In the genomic region with DNA sequence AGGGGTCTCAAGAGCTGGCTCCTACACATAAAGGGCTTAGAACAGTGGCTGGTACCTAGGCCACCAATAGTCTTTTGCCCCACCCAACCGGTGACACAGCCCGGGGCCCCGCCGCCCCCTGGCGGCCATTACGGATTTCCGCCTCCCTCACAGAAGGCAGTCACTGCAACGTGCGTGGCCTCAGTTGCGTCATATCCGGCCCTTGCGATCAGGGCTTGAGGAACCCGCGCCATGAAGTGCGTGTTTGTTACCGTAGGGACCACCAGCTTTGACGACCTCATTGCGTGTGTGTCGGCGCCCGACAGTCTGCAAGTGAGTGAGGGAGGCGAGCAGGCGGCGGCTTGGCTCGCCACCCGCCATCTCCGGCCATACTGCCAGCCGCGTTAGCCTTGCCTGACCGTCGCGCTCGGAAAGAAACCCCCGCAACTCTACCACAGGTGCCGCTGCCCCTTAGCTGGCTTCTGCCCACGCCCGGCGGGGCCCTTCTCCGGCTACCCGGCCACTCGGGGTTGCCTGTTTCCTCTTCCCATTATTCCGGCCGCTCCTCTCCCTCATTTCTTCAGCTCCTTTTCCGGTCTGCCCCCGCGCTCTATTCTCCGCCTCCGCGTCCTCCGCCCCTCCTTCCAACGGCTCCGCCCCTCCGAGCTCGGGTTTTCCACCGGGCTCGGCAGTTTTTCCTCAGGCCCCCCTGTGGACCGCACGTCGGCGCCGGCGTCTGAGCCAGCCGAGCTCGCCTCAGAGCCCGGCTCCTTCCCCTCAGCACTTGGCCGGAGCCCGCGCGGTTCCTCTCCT, we compare ENCODE assay signal across 8 cellular contexts. TPM values are rescaled to one million over a fixed set of nuclear protein-coding genes. Genes with fewer than 3 reads are reported as not detected.
DNase-seq lines count a peak whose midpoint lies in the region; ATAC-seq and TF ChIP-seq lines count a peak whose summit lies in the region.

Gene ALG13, plus strand, starts transcription at position 183 of the 792 bp plus-strand sequence. Its CDS starts 49 bp downstream, at position 232.

- ATAC-seq in CD4-positive, CD25-positive, alpha-beta regulatory T cell (ENCODE audit: low read depth in 2 of 2): peak; percentile 93 to 95
- peak; percentile 98 for ATAC-seq in GM19395 (IDR thresholded peaks at IDR 0.05; ENCODE audit: unreplicated experiment)
- ATAC-seq in HG03565 (IDR thresholded peaks at IDR 0.05; ENCODE audit: unreplicated experiment): peak; percentile 98
- ATAC-seq in left lung: peak; percentile 99

- peaks cover 22% of the 10 kb centered on the region for H3K36me3 ChIP-seq in CD4-positive, CD25-positive, alpha-beta regulatory T cell (ENCODE audit: control insufficient read depth, insufficient read depth, low read length)
- H3K36me3 ChIP-seq in left lung: peaks cover 0 to 20% of the 10 kb centered on the region in 2 donors

- peak within 1 kb of the TSS; percentile 93 for H3K4me3 ChIP-seq in CD4-positive, CD25-positive, alpha-beta regulatory T cell (ENCODE audit: low read depth, low read length)
- peak within 1 kb of the TSS; percentile 54 to 66 for H3K4me3 ChIP-seq in left lung

- H3K27ac Mint-ChIP-seq in CD4-positive, CD25-positive, alpha-beta regulatory T cell: peak within 1 kb of the TSS; percentile 94 to 99 (median 98)

- intact Hi-C loops in left lung (cut with DNase I): no loop called here

- no peaks in the 10 kb centered on the region for H3K27me3 ChIP-seq in CD4-positive, CD25-positive, alpha-beta regulatory T cell (ENCODE audit: control insufficient read depth, insufficient read depth, low read length)
- H3K27me3 ChIP-seq in left lung: no peaks in the 10 kb centered on the region

- peak; percentile 82 to 94 (median 91) for DNase-seq in CD4-positive, CD25-positive, alpha-beta regulatory T cell
- peak; percentile 80 for DNase-seq in NCI-H748 treated with DMSO at 0.1 percent for 48 hours (lab: John Stamatoyannopoulos, UW)
- DNase-seq in activated CD4-positive, alpha-beta T cell treated with anti-CD3 and anti-CD28 coated beads, Interleukin-2, amount 50 U/mL, for 4 hours: peak; percentile 81 to 86
- DNase-seq in dermis blood vessel endothelial cell: peak; percentile 90
- peak; percentile 92 to 94 for DNase-seq in left lung
- DNase-seq in stimulated activated CD4-positive, alpha-beta T cell treated with anti-CD3 and anti-CD28 coated beads, Interleukin-2, amount 100 ng/mL, for 48 hours: peak; percentile 67 to 78

- H3K4me1 Mint-ChIP-seq in CD4-positive, CD25-positive, alpha-beta regulatory T cell: peaks cover 21 to 48% (median 28%) of the 10 kb centered on the region in 4 donors

- peaks cover 0 to 1% (median 0%) of the 10 kb centered on the region in 7 donors for H3K9me3 Mint-ChIP-seq in CD4-positive, CD25-positive, alpha-beta regulatory T cell

- peak; percentile 50 to 72 for TF ChIP-seq CTCF in left lung (IDR thresholded peaks at IDR 0.05)

- peaks cover 9% of the 10 kb centered on the region for H3K4me1 ChIP-seq in CD4-positive, CD25-positive, alpha-beta regulatory T cell (ENCODE audit: control insufficient read depth, insufficient read depth, low read length, poor library complexity, severe bottlenecking)
- H3K4me1 ChIP-seq in left lung: peaks cover 5 to 6% of the 10 kb centered on the region in 2 donors

- no peaks in the 10 kb centered on the region for H3K27me3 Mint-ChIP-seq in CD4-positive, CD25-positive, alpha-beta regulatory T cell

- peak within 1 kb of the TSS; percentile 94 to 98 (median 96) for H3K4me3 Mint-ChIP-seq in CD4-positive, CD25-positive, alpha-beta regulatory T cell

- H3K9me3 ChIP-seq in CD4-positive, CD25-positive, alpha-beta regulatory T cell (ENCODE audit: control insufficient read depth in 2 of 2, low read length in 2 of 2): no peaks in the 10 kb centered on the region
- no peaks in the 10 kb centered on the region for H3K9me3 ChIP-seq in left lung

- peaks cover 29% of the 10 kb centered on the region for H3K36me3 Mint-ChIP-seq in CD4-positive, CD25-positive, alpha-beta regulatory T cell

- peak within 1 kb of the TSS; percentile 97 for H3K27ac ChIP-seq in CD4-positive, CD25-positive, alpha-beta regulatory T cell (ENCODE audit: insufficient read depth, low read length, poor library complexity, severe bottlenecking)
- H3K27ac ChIP-seq in left lung: peak within 1 kb of the TSS; percentile 96 to 97

RNA-seq across cellular contexts. Expression of gene ALG13, which starts in this region (rescaled TPM):
- 145 TPM for total RNA-seq in CD4-positive, CD25-positive, alpha-beta regulatory T cell
- polyA plus RNA-seq in CD4-positive, CD25-positive, alpha-beta regulatory T cell: 10 to 100 TPM; 50.3 to 64.0 (median 55.9) TPM
- total RNA-seq in dermis blood vessel endothelial cell: 56.7 and 65.0 TPM in 2 replicates
- total RNA-seq in left lung: 10 to 100 TPM; 42.4 to 46.5 TPM

Comparison
In these comparisons a context has a peak if more than half of its experiments do, and no peak if none do; other contexts are left out.
1. Peak in every context shown above with its lines: DNase-seq, ATAC-seq, H3K4me3 ChIP-seq and H3K27ac ChIP-seq.